In genomic region chr3:172068977-172069376, GRCh38 we compare ENCODE assay signal across 12 cellular contexts.
"Had no signal": no experiment of that assay in that cellular context is flagged by ENCODE, and none has a peak within 500 bp of the region (broad histone marks: within the 10 kb centered on the region; RNA-seq: fewer than 3 reads in every experiment).

No MANE protein-coding gene starts in this region.

- H3K9me3 Mint-ChIP-seq: effector memory CD8-positive, alpha-beta T cell; T-helper 1 cell treated with Interleukin-12 subunit alpha and Interleukin-12 subunit beta and Interleukin-4 antibody, amounts not matched to agents 30 μg/mL and 1 μg/mL, for 36 hours had no signal

- H2AFZ ChIP-seq: hepatocyte had no signal

- H3K27me3 ChIP-seq: hepatocyte, transverse colon had no signal

- DNase-seq: activated CD4-positive, alpha-beta T cell treated with anti-CD3 and anti-CD28 coated beads for 48 hours; activated CD8-positive, alpha-beta memory T cell treated with anti-CD3 and anti-CD28 coated beads, Interleukin-2, amount 50 U/mL, for 48 hours; activated CD8-positive, alpha-beta T cell treated with anti-CD3 and anti-CD28 coated beads, Interleukin-2, amount 10 ng/mL, durations not matched to agents 7 days and 5 days; activated naive CD4-positive, alpha-beta T cell; caudate nucleus; effector memory CD8-positive, alpha-beta T cell; kidney glomerular epithelial cell; naive B cell; transverse colon had no signal

- H3K9me3 ChIP-seq: transverse colon had no signal

- H3K36me3 ChIP-seq: transverse colon had no signal

- H3K27ac Mint-ChIP-seq: activated CD8-positive, alpha-beta T cell treated with anti-CD3 and anti-CD28 coated beads, Interleukin-2, amount 10 ng/mL, durations not matched to agents 7 days and 5 days; effector memory CD8-positive, alpha-beta T cell; naive B cell; T-helper 1 cell treated with Interleukin-12 subunit alpha and Interleukin-12 subunit beta and Interleukin-4 antibody, amounts not matched to agents 30 μg/mL and 1 μg/mL, for 36 hours had no signal

- H3K27ac ChIP-seq: hepatocyte had no signal

- H3K4me3 Mint-ChIP-seq: activated CD8-positive, alpha-beta T cell treated with anti-CD3 and anti-CD28 coated beads, Interleukin-2, amount 10 ng/mL, durations not matched to agents 7 days and 5 days; effector memory CD8-positive, alpha-beta T cell; naive B cell; T-helper 1 cell treated with Interleukin-12 subunit alpha and Interleukin-12 subunit beta and Interleukin-4 antibody, amounts not matched to agents 30 μg/mL and 1 μg/mL, for 36 hours had no signal

- H3K4me3 ChIP-seq: hepatocyte, lung, transverse colon had no signal

- H3K4me2 ChIP-seq: hepatocyte had no signal

- H3K27me3 Mint-ChIP-seq: effector memory CD8-positive, alpha-beta T cell had no signal

- ATAC-seq: activated CD8-positive, alpha-beta T cell treated with anti-CD3 and anti-CD28 coated beads, Interleukin-2, amount 10 ng/mL, durations not matched to agents 7 days and 5 days; effector memory CD8-positive, alpha-beta T cell had no signal
